ENCODE assay signal across 8 cellular contexts in the genomic region with DNA sequence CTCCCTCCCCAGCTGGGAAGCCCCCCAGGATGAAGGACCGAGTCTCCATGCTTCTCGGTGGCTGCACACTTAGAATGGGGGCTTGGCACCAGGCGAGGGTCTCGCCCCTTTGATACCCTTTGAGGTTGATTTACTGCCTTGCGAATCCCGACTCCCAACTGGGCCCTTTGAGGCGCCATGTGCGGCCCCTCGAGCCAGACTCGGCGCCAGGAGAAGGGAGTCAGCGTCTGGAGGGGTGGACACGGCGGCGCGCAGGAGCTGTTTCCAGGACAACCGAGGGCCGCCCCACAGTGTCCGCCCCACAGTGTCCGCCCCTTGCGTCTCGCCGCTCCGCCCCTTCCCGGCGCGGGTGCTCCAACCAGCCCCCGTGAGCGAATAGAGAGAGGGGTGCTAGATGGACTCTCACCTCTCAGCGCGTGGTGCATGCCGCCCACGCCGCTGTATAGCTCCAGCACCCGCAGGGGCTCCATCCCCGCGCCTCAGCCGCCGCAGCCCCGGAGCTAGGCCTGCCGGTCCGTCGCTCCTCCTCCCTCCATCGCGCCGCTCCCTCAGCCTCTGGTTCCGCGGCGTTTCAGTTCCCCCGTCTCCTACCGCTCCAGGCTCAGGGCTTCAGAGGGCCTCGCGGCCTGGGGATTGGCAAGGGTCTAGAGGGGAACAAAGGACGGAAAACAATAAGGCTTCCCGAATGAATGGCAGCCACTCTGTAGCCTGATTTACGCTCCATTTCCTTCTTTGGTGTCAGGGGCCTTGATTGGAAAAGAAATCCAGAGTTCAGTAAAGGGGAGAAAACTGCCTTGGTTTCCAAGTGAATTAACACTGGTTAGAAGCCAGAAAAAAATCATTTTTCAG.
DNase-seq lines count a peak whose midpoint lies in the region; ATAC-seq and TF ChIP-seq lines count a peak whose summit lies in the region.

A gene with protein sequence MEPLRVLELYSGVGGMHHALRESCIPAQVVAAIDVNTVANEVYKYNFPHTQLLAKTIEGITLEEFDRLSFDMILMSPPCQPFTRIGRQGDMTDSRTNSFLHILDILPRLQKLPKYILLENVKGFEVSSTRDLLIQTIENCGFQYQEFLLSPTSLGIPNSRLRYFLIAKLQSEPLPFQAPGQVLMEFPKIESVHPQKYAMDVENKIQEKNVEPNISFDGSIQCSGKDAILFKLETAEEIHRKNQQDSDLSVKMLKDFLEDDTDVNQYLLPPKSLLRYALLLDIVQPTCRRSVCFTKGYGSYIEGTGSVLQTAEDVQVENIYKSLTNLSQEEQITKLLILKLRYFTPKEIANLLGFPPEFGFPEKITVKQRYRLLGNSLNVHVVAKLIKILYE (minus strand): TSS at position 508 of the 849 bp plus-strand sequence. CDS start 38 bp downstream, at position 470.

- H3K9ac ChIP-seq in OCI-LY1 (ENCODE audit: low read length) (peak within 1 kb of the TSS; percentile 67), mucosa of stomach (ENCODE audit: low read length) (peak within 1 kb of the TSS; percentile 81)

- no peak for TF ChIP-seq CTCF in OCI-LY1 (IDR thresholded peaks at IDR 0.05; ENCODE audit: low read length)

- no peak within 1 kb of the TSS for H3K27ac ChIP-seq in OCI-LY1 (ENCODE audit: low read depth, low read length, poor library complexity, severe bottlenecking)

- ATAC-seq in GM19455 (IDR thresholded peaks at IDR 0.05; ENCODE audit: unreplicated experiment) (peak; percentile 98), HG03575 (IDR thresholded peaks at IDR 0.05; ENCODE audit: extremely low read depth, insufficient number of reproducible peaks, low FRiP score, unreplicated experiment) (peak; percentile 49)

- H3K4me1 ChIP-seq in OCI-LY1 (ENCODE audit: insufficient read depth, low read length, severe bottlenecking) (peaks cover 13% of the 10 kb centered on the region), mucosa of stomach (ENCODE audit: control insufficient read depth, insufficient read depth, low read length) (peaks cover 5% of the 10 kb centered on the region)

- TF ChIP-seq POLR2A in erythroblast (IDR thresholded peaks at IDR 0.05; ENCODE audit: low read length): peak; percentile 62

- H3K4me2 ChIP-seq in OCI-LY1 (ENCODE audit: low read length): peak within 1 kb of the TSS; percentile 78

- H3K4me3 Mint-ChIP-seq in activated T-cell treated with anti-CD3 and anti-CD28 coated beads, Interleukin-2, amount 50 U/mL, for 24 hours: peak within 1 kb of the TSS; percentile 89

- H3K9me3 ChIP-seq in OCI-LY1 (ENCODE audit: low read length) (no peaks in the 10 kb centered on the region), mucosa of stomach (ENCODE audit: control insufficient read depth, low read length) (no peaks in the 10 kb centered on the region)

- H3K27ac Mint-ChIP-seq in activated T-cell treated with anti-CD3 and anti-CD28 coated beads, Interleukin-2, amount 50 U/mL, for 24 hours: peak within 1 kb of the TSS; percentile 95

- no peaks in the 10 kb centered on the region for H3K9me3 Mint-ChIP-seq in activated T-cell treated with anti-CD3 and anti-CD28 coated beads, Interleukin-2, amount 50 U/mL, for 24 hours

- DNase-seq in COLO829 (ENCODE audit: low spot score): peak; percentile 77
- DNase-seq in activated T-cell treated with anti-CD3 and anti-CD28 coated beads, Interleukin-2, amount 50 U/mL, for 24 hours: peak; percentile 89
- DNase-seq in erythroblast (lab: John Stamatoyannopoulos, UW): peak; percentile 91 to 94
- DNase-seq in stimulated activated CD8-positive, alpha-beta memory T cell treated with anti-CD3 and anti-CD28 coated beads, Interleukin-4, amount 100 ng/mL, for 4 hours (ENCODE audit: low read depth in 2 of 2, low spot score in 1 of 2): peak; percentile 58 to 68

- H3K79me2 ChIP-seq in OCI-LY1 (ENCODE audit: insufficient read depth, low read length): no peaks in the 10 kb centered on the region

- H3K36me3 ChIP-seq in OCI-LY1 (ENCODE audit: insufficient read depth, low read length) (no peaks in the 10 kb centered on the region), mucosa of stomach (ENCODE audit: control insufficient read depth, insufficient read depth, low read length) (no peaks in the 10 kb centered on the region)

- H3K27me3 Mint-ChIP-seq in activated T-cell treated with anti-CD3 and anti-CD28 coated beads, Interleukin-2, amount 50 U/mL, for 24 hours: no peaks in the 10 kb centered on the region

- peak within 1 kb of the TSS; percentile 79 for H3K4me3 ChIP-seq in OCI-LY1 (ENCODE audit: low read depth, low read length, poor library complexity, severe bottlenecking)
- H3K4me3 ChIP-seq in mucosa of stomach (ENCODE audit: low read length): peak within 1 kb of the TSS; percentile 82

- H3F3A ChIP-seq in OCI-LY1 (ENCODE audit: insufficient read depth, low read length): no peaks in the 10 kb centered on the region

- H4K20me1 ChIP-seq in OCI-LY1 (ENCODE audit: insufficient read depth, low read length): no peaks in the 10 kb centered on the region

- H3K36me3 Mint-ChIP-seq in activated T-cell treated with anti-CD3 and anti-CD28 coated beads, Interleukin-2, amount 50 U/mL, for 24 hours (ENCODE audit: low read depth): peaks cover 7% of the 10 kb centered on the region

- H3K4me1 Mint-ChIP-seq in activated T-cell treated with anti-CD3 and anti-CD28 coated beads, Interleukin-2, amount 50 U/mL, for 24 hours (ENCODE audit: low read depth): peaks cover 55% of the 10 kb centered on the region

- no peaks in the 10 kb centered on the region for H3K27me3 ChIP-seq in OCI-LY1 (ENCODE audit: insufficient read depth, low read length)
- no peaks in the 10 kb centered on the region for H3K27me3 ChIP-seq in mucosa of stomach (ENCODE audit: control insufficient read depth, insufficient read depth, low read length)

- peak within 1 kb of the TSS; percentile 77 for H2AFZ ChIP-seq in OCI-LY1 (ENCODE audit: low read length)

- no peaks in the 10 kb centered on the region for H3K9me2 ChIP-seq in OCI-LY1 (ENCODE audit: low read depth, low read length)
